ENCODE assay signal across 9 cellular contexts in genomic region chr13:51765142-51765515, GRCh38. TPM values are rescaled to one million over a fixed set of nuclear protein-coding genes. Genes with fewer than 3 reads are reported as not detected.
A peak's percentile ranks its signal among the peaks of the same experiment; 100 is the strongest.
DNase-seq lines count a peak whose midpoint lies in the region; ATAC-seq and TF ChIP-seq lines count a peak whose summit lies in the region.
"Had no signal": no experiment of that assay in that cellular context is flagged by ENCODE, and none has a peak within 500 bp of the region (broad histone marks: within the 10 kb centered on the region; RNA-seq: fewer than 3 reads in every experiment).

No MANE protein-coding gene starts in this region.

- H3K36me3 ChIP-seq in left lung, result peaks cover 0 to 48% of the 10 kb centered on the region in 2 donors

- H3K4me3 ChIP-seq in left lung, result no peak overlapping the region

- peak overlapping the region; percentile 87 for H3K27ac Mint-ChIP-seq in activated naive CD8-positive, alpha-beta T cell treated with anti-CD3 and anti-CD28 coated beads, Interleukin-2, amount 50 U/mL, for 24 hours

- peaks cover 41% of the 10 kb centered on the region for H3K4me1 Mint-ChIP-seq in activated T-cell treated with anti-CD3 and anti-CD28 coated beads, Interleukin-2, amount 50 U/mL, for 4 hours (ENCODE audit: low read depth)
- H3K4me1 Mint-ChIP-seq in activated naive CD8-positive, alpha-beta T cell treated with anti-CD3 and anti-CD28 coated beads, Interleukin-2, amount 50 U/mL, for 24 hours, result peaks cover 50% of the 10 kb centered on the region

- H3K4me3 Mint-ChIP-seq in activated T-cell treated with anti-CD3 and anti-CD28 coated beads, Interleukin-2, amount 50 U/mL, for 4 hours, result peak overlapping the region; percentile 82
- H3K4me3 Mint-ChIP-seq in activated naive CD8-positive, alpha-beta T cell treated with anti-CD3 and anti-CD28 coated beads, Interleukin-2, amount 50 U/mL, for 24 hours, result peak overlapping the region; percentile 80

- H3K9me3 Mint-ChIP-seq in activated T-cell treated with anti-CD3 and anti-CD28 coated beads, Interleukin-2, amount 50 U/mL, for 4 hours, result no peaks in the 10 kb centered on the region
- no peaks in the 10 kb centered on the region for H3K9me3 Mint-ChIP-seq in activated naive CD8-positive, alpha-beta T cell treated with anti-CD3 and anti-CD28 coated beads, Interleukin-2, amount 50 U/mL, for 24 hours

- H3K27ac ChIP-seq in left lung (peak overlapping the region; percentile 55 to 76), temporal lobe (ENCODE audit: low read depth, low read length) (peak overlapping the region; percentile 90)

- peaks cover 10 to 16% of the 10 kb centered on the region in 2 donors for H3K4me1 ChIP-seq in left lung

- no peak for TF ChIP-seq CTCF in left lung (IDR thresholded peaks at IDR 0.05)

- no peaks in the 10 kb centered on the region for H3K27me3 ChIP-seq in left lung

- no peaks in the 10 kb centered on the region for H3K9me3 ChIP-seq in left lung

- no peaks in the 10 kb centered on the region for H3K27me3 Mint-ChIP-seq in activated T-cell treated with anti-CD3 and anti-CD28 coated beads, Interleukin-2, amount 50 U/mL, for 4 hours (ENCODE audit: low read depth)
- H3K27me3 Mint-ChIP-seq in activated naive CD8-positive, alpha-beta T cell treated with anti-CD3 and anti-CD28 coated beads, Interleukin-2, amount 50 U/mL, for 24 hours, result no peaks in the 10 kb centered on the region

- no peak for ATAC-seq in activated T-cell treated with anti-CD3 and anti-CD28 coated beads, Interleukin-2, amount 50 U/mL, for 4 hours
- no peak for ATAC-seq in activated naive CD8-positive, alpha-beta T cell treated with anti-CD3 and anti-CD28 coated beads, Interleukin-2, amount 50 U/mL, for 24 hours
- no peak for ATAC-seq in left lung
- no peak for ATAC-seq in GM19397 (IDR thresholded peaks at IDR 0.05; ENCODE audit: unreplicated experiment)
- ATAC-seq in GM21381 (IDR thresholded peaks at IDR 0.05; ENCODE audit: unreplicated experiment), result no peak

- peaks cover 26% of the 10 kb centered on the region for H3K36me3 Mint-ChIP-seq in activated T-cell treated with anti-CD3 and anti-CD28 coated beads, Interleukin-2, amount 50 U/mL, for 4 hours (ENCODE audit: insufficient read depth)
- H3K36me3 Mint-ChIP-seq in activated naive CD8-positive, alpha-beta T cell treated with anti-CD3 and anti-CD28 coated beads, Interleukin-2, amount 50 U/mL, for 24 hours (ENCODE audit: low read depth), result peaks cover 6% of the 10 kb centered on the region

- intact Hi-C loops in left lung (cut with DNase I), result no loop called here

- no peak for DNase-seq in activated T-cell treated with anti-CD3 and anti-CD28 coated beads, Interleukin-2, amount 50 U/mL, for 4 hours
- no peak for DNase-seq in activated T-cell treated with anti-CD3 and anti-CD28 coated beads for 4 hours
- no peak for DNase-seq in activated naive CD8-positive, alpha-beta T cell treated with anti-CD3 and anti-CD28 coated beads, Interleukin-2, amount 50 U/mL, for 24 hours
- no peak for DNase-seq in left lung
- no peak for DNase-seq in stimulated activated naive CD4-positive, alpha-beta T cell treated with Interleukin-2 at 50 U/mL for 16 hours (lab: John Stamatoyannopoulos, UW)
- DNase-seq: NCI-H146 had no signal

RNA-seq across cellular contexts. Expression of gene DHRS12, which starts 38.8 kb away (rescaled TPM):
- total RNA-seq in activated T-cell treated with anti-CD3 and anti-CD28 coated beads, Interleukin-2, amount 50 U/mL, for 4 hours, result 1 to 10 TPM; 3.5 to 4.1 (median 3.6) TPM
- total RNA-seq in left lung (10 to 100 TPM; 11.7 to 12.4 TPM), temporal lobe (3.4 TPM)
